Comparison of ENCODE assay signal across 8 cellular contexts in the genomic region with DNA sequence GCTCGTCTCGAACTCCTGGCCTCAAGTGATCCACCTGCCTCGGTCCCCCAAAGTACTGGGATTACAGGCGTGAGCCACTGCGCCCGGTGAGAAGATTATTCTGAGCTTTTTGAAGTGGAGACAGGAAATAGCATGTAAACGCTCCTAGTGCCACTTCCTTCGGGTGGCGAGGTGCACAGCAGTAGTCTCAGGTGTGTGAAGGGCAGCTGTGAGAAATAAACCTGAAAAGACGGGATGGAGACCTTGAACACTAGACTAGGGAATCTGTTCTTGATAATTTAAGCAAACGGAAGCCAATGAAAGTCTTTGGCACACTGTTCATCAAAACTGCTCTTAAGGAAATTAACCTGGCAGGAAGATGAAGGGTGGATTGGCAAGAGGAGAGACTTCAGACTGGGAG. TPM values are rescaled to one million over a fixed set of nuclear protein-coding genes. Genes with fewer than 3 reads are reported as not detected.
DNase-seq lines count a peak whose midpoint lies in the region; TF ChIP-seq lines count a peak whose summit lies in the region.

No MANE protein-coding gene starts in this region.

- no peak overlapping the region for H3K27ac Mint-ChIP-seq in mesothelial cell of epicardium

- H3K9me3 Mint-ChIP-seq in mesothelial cell of epicardium: peaks cover 3% of the 10 kb centered on the region

- no peak overlapping the region for H3K27ac ChIP-seq in HUES64 (ENCODE audit: low read depth, low read length)

- 51% methylated on average over 11 of the region's 11 CpGs for WGBS in HUES64

- peaks cover 3% of the 10 kb centered on the region for H3K36me3 Mint-ChIP-seq in mesothelial cell of epicardium

- H3K9me3 ChIP-seq in HUES64 (ENCODE audit: insufficient read depth, low read depth, low read length): no peaks in the 10 kb centered on the region

- POLR2A ChIA-PET in BJ (lab: Charles Lee): no interaction called here

- H3K4me3 Mint-ChIP-seq in mesothelial cell of epicardium: peak overlapping the region; percentile 73

- no peaks in the 10 kb centered on the region for H3K36me3 ChIP-seq in BJ (ENCODE audit: control insufficient read depth, insufficient read depth, low read length)
- H3K36me3 ChIP-seq in HUES64 (ENCODE audit: insufficient read depth, low read length): no peaks in the 10 kb centered on the region

- H3K27me3 ChIP-seq in BJ (ENCODE audit: control insufficient read depth, insufficient read depth, low read length): peaks cover 9% of the 10 kb centered on the region
- H3K27me3 ChIP-seq in HUES64 (ENCODE audit: insufficient read depth, low read length): peaks cover 21% of the 10 kb centered on the region

- TF ChIP-seq CTCF in BJ (IDR thresholded peaks at IDR 0.05; ENCODE audit: insufficient read depth, low read depth, low read length): no peak
- TF ChIP-seq CTCF in astrocyte of the spinal cord (IDR thresholded peaks at IDR 0.05; ENCODE audit: low read depth, low read length): no peak
- TF ChIP-seq CTCF in mesothelial cell of epicardium (IDR thresholded peaks at IDR 0.05; ENCODE audit: unreplicated experiment): no peak

- peaks cover 33% of the 10 kb centered on the region for H3K27me3 Mint-ChIP-seq in mesothelial cell of epicardium (ENCODE audit: low read depth)

- in situ Hi-C loops in astrocyte of the spinal cord (cut with HindIII; ENCODE audit: low sequenced_read_pairs): no loop called here

- no peak for DNase-seq in BJ (ENCODE audit: low read depth)
- DNase-seq in astrocyte of the spinal cord (ENCODE audit: low read depth, low spot score): no peak
- DNase-seq in mesothelial cell of epicardium (ENCODE audit: low spot score in 2 of 2, unreplicated experiment in 2 of 2): no peak
- no peak for DNase-seq in GDM1 (lab: John Stamatoyannopoulos, UW)
- DNase-seq in HPDE6-E6E7 (ENCODE audit: extremely low spot score): no peak
- DNase-seq in dedifferentiated amniotic fluid mesenchymal stem cell (ENCODE audit: extremely low spot score): no peak
- no peak for DNase-seq in medulla oblongata (ENCODE audit: extremely low spot score)

- H3K4me3 ChIP-seq in BJ (ENCODE audit: low read depth, low read length): peak overlapping the region; percentile 62
- H3K4me3 ChIP-seq in HUES64 (ENCODE audit: low read length): peak overlapping the region; percentile 74
- H3K4me3 ChIP-seq in astrocyte of the spinal cord (ENCODE audit: low read depth, low read length): peak overlapping the region; percentile 57

- no peaks in the 10 kb centered on the region; the same call in 1 of the 2 replicates for H3K4me1 ChIP-seq in HUES64 (ENCODE audit: insufficient read depth, low read length)

- H3K9ac ChIP-seq in HUES64 (ENCODE audit: low read depth, low read length): no peak overlapping the region

- peaks cover 41% of the 10 kb centered on the region for H3K4me1 Mint-ChIP-seq in mesothelial cell of epicardium

- CTCF ChIA-PET in BJ (lab: Yijun Ruan, JAX): interaction anchor here (2.3 kb wide), 1 partner anchor 24 kb away, joined by 5 read pairs; no protein-coding TSS in a partner anchor

RNA-seq across cellular contexts. Expression of gene PLEKHH2, which starts 0.4 kb away (rescaled TPM):
- 2.2 and 3.6 TPM in 2 replicates for polyA plus RNA-seq in BJ (2011; rRNA removed)
- polyA minus RNA-seq in BJ (2011; rRNA and poly(A)+ RNA removed): 0.71 and 1.0 TPM in 2 replicates
- polyA plus RNA-seq in HUES64 (2013, experiment 1 of 2): 1.4 TPM
- polyA plus RNA-seq in HUES64 (2013, experiment 2 of 2): 3.1 TPM
- 11.3 to 12.0 TPM (median 11.8 TPM) in 3 replicates for total RNA-seq in mesothelial cell of epicardium

RNA-seq across cellular contexts. Expression of gene C1GALT1C1L, which starts 39.6 kb away (rescaled TPM):
- 0.12 and 0.48 TPM in 2 replicates for polyA plus RNA-seq in BJ (2011; rRNA removed)
- not detected in 2 replicates for polyA minus RNA-seq in BJ (2011; rRNA and poly(A)+ RNA removed)
- polyA plus RNA-seq in HUES64 (2013, experiment 1 of 2): not detected
- polyA plus RNA-seq in HUES64 (2013, experiment 2 of 2): not detected
- 0.29 to 0.38 TPM (median 0.38 TPM) in 3 replicates for total RNA-seq in mesothelial cell of epicardium

RNA-seq across cellular contexts. Expression of gene THADA, which starts 40.8 kb away (rescaled TPM):
- 15.2 and 21.6 TPM in 2 replicates for polyA plus RNA-seq in BJ (2011; rRNA removed)
- 33.6 and 43.4 TPM in 2 replicates for polyA minus RNA-seq in BJ (2011; rRNA and poly(A)+ RNA removed)
- polyA plus RNA-seq in HUES64 (2013, experiment 1 of 2): 16.3 TPM
- polyA plus RNA-seq in HUES64 (2013, experiment 2 of 2): 16.8 TPM
- total RNA-seq in mesothelial cell of epicardium: 28.5 to 33.6 TPM (median 29.7 TPM) in 3 replicates
